Comparison of ENCODE assay signal across 12 cellular contexts in the genomic region with DNA sequence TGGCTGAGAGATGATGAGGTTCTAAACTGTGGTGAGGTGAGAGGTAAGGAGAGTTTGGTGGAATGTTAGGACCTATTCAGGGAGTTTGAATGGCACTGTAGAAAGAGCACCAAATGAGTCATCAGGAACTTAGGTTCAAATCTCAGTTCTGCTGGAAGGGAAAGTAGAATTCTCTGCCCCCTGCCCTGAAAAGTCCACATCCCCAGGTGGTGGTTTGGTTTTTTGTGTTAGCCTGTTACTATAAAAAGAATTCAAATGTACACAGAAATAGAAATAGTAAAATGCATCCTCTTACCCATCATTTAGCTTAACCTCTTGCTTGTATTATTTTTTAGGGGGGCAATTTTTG.
A peak's percentile ranks its signal among the peaks of the same experiment; 100 is the strongest.
DNase-seq lines count a peak whose midpoint lies in the region; ATAC-seq and TF ChIP-seq lines count a peak whose summit lies in the region.
"Had no signal": no experiment of that assay in that cellular context is flagged by ENCODE, and none has a peak within 500 bp of the region (broad histone marks: within the 10 kb centered on the region; RNA-seq: fewer than 3 reads in every experiment).

No MANE protein-coding gene starts in this region.

- H3K9me3 Mint-ChIP-seq in nephron, result no peaks in the 10 kb centered on the region
- H3K9me3 Mint-ChIP-seq: CD8-positive, alpha-beta memory T cell; neural crest cell had no signal

- peak overlapping the region in 1 of 3 experiments; percentile 1 for H3K4me3 Mint-ChIP-seq in nephron
- H3K4me3 Mint-ChIP-seq: CD8-positive, alpha-beta memory T cell; neural crest cell had no signal

- H3K36me3 Mint-ChIP-seq in nephron (ENCODE audit: low read depth), result no peaks in the 10 kb centered on the region

- peaks cover 27% of the 10 kb centered on the region for H3K4me1 Mint-ChIP-seq in nephron

- no peak for DNase-seq in NCI-H2227 (lab: John Stamatoyannopoulos, UW; ENCODE audit: unreplicated experiment)
- no peak for DNase-seq in GM13977 (ENCODE audit: low spot score)
- DNase-seq in HuH-7.5 (ENCODE audit: low spot score), result no peak
- DNase-seq: CD8-positive, alpha-beta memory T cell; Kasumi-1; NCI-H2171 treated with DMSO at 0.1 percent for 48 hours had no signal

- peak overlapping the region in 2 of 3 experiments; percentile 24 to 74 for H3K27ac Mint-ChIP-seq in nephron
- H3K27ac Mint-ChIP-seq: CD8-positive, alpha-beta memory T cell had no signal

- no peak for TF ChIP-seq CTCF in nephron (IDR thresholded peaks at IDR 0.05; ENCODE audit: unreplicated experiment in 3 of 3)
- TF ChIP-seq CTCF in GM13977 (IDR thresholded peaks at IDR 0.05; ENCODE audit: extremely low read depth, insufficient read depth, missing control alignments), result no peak

- ATAC-seq in GM18909 (IDR thresholded peaks at IDR 0.05; ENCODE audit: poor library complexity, unreplicated experiment) (peak; percentile 46), GM21737 (IDR thresholded peaks at IDR 0.05; ENCODE audit: unreplicated experiment) (peak; percentile 64), HG03354 (IDR thresholded peaks at IDR 0.05; ENCODE audit: poor library complexity, severe bottlenecking, unreplicated experiment) (peak; percentile 43), HG02970 (IDR thresholded peaks at IDR 0.05; ENCODE audit: low FRiP score, unreplicated experiment) (no peak)

- peaks cover 30% of the 10 kb centered on the region for H3K27me3 Mint-ChIP-seq in nephron (ENCODE audit: low read depth)

- in situ Hi-C loops in GM13977 (cut with MboI; ENCODE audit: low pct_unique_long_range_greater_than_20kb, low sequenced_read_pairs, unreplicated experiment), result no loop called here
